ENCODE assay signal across 1 cellular context in the genomic region with DNA sequence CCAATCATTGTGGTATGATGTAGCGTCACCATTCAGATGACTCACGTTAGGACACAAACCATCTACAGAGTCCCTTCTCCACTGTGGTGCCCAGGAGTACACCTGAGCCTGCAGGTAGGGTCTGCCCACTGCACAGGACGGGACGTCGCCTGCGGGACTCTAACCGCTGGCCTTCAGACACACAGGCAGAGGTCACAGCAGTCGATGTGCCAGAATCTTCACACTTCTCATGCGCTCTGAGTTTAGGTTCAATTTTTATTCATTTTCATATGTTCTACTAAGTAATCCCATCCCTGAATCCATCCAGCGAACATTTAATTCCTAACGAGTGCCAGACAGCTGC.
TF ChIP-seq lines count a peak whose summit lies in the region.

No MANE protein-coding gene starts in this region.

TF ChIP-seq in GM23338, 12 proteins besides CTCF, POLR2A, EP300 and RAD21 (continued from another document):
- no peak for TF ChIP-seq ZNF462 (CRISPR knock-in tag; IDR thresholded peaks at IDR 0.05)
TF ChIP-seq in GM23338: peak in this region for 0.
